ENCODE assay signal across 34 cellular contexts in genomic region chr1:86760199-86760598, GRCh38.
"Had no signal": no experiment of that assay in that cellular context is flagged by ENCODE, and none has a peak within 500 bp of the region (broad histone marks: within the 10 kb centered on the region; RNA-seq: fewer than 3 reads in every experiment).

No MANE protein-coding gene starts in this region.

- H3K36me3 ChIP-seq: MG63 had no signal

- H3K27me3 ChIP-seq: MG63 had no signal

- H3K4me3 ChIP-seq: MG63 had no signal

- H3K9me3 ChIP-seq: MG63 had no signal

- DNase-seq: Karpas-422, Kasumi-1, MG63, MM.1S, MV-4-11, NCI-H1048, NCI-H1092, NCI-H1092 treated with DMSO at 0.1 percent for 48 hours, NCI-H1105, NCI-H1105 treated with DMSO at 0.1 percent for 48 hours, NCI-H1417, NCI-H1417 treated with DMSO at 0.1 percent for 48 hours, NCI-H1436, NCI-H1436 treated with DMSO at 0.1 percent for 48 hours, NCI-H146, NCI-H1694, NCI-H1694 treated with DMSO at 0.1 percent for 48 hours, NCI-H187, NCI-H187 treated with DMSO at 0.1 percent for 48 hours, NCI-H1930, NCI-H2029, NCI-H2029 treated with DMSO at 0.1 percent for 48 hours, NCI-H2081 treated with DMSO at 0.1 percent for 48 hours, NCI-H2107, NCI-H2171, NCI-H2171 treated with DMSO at 0.1 percent for 48 hours, NCI-H2227 treated with DMSO at 0.1 percent for 48 hours, NCI-H226, NCI-H345, NCI-H446, NCI-H446 treated with DMSO at 0.1 percent for 48 hours, NCI-H510A, NCI-H510A treated with DMSO at 0.1 percent for 48 hours, NCI-H524 had no signal
